1 cellular context compared by ENCODE assay signal in genomic region chr19:34403784-34404108, GRCh38.
TF ChIP-seq lines count a peak whose summit lies in the region.

No MANE protein-coding gene starts in this region.

TF ChIP-seq in liver, 16 proteins besides CTCF, POLR2A, EP300 and RAD21 (continued from another document):
- TF ChIP-seq REST (IDR thresholded peaks at IDR 0.05): no peak
- TF ChIP-seq NR2F2 (IDR thresholded peaks at IDR 0.05): no peak
- TF ChIP-seq, protein P1, sequence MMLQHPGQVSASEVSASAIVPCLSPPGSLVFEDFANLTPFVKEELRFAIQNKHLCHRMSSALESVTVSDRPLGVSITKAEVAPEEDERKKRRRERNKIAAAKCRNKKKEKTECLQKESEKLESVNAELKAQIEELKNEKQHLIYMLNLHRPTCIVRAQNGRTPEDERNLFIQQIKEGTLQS (IDR thresholded peaks at IDR 0.05): no peak
- TF ChIP-seq JUND (IDR thresholded peaks at IDR 0.05): no peak
- TF ChIP-seq GABPA (IDR thresholded peaks at IDR 0.05 in 1 of 2, conservative IDR thresholded peaks at IDR 0.05 in 1 of 2): no peak
